In the genomic region with DNA sequence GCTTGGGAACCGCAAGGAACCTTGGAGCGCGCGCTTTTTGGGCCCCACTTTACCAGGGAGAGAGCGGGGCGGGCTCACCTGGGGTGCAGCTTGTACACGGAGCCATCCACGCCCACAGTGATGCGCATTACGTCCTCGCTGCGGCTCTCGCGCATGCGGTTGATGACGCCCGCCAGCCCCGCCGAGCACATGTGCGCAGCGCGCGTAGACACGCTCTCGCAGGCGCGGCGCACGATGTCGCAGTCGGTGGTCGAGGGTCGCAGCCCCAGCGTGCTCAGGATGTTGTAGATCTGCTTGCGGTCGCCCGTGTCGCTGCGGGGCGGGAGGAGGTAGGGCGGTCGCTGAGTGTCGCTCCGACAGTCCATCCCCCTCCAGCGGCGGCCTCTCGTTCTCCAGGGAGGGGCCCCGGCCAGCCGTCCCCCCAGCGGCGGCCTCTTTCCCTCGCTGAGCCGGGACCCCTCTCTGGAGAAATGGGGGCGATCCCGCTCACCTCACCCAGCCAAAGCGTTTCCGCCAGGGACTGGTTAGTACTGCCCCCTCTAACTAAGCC, we compare ENCODE assay signal across 1 cellular context.
A peak's percentile ranks its signal among the peaks of the same experiment; 100 is the strongest.
TF ChIP-seq lines count a peak whose summit lies in the region.

No MANE protein-coding gene starts in this region.

TF ChIP-seq in endothelial cell of umbilical vein, 7 proteins besides CTCF, POLR2A, EP300 and RAD21:
- TF ChIP-seq, protein P1, sequence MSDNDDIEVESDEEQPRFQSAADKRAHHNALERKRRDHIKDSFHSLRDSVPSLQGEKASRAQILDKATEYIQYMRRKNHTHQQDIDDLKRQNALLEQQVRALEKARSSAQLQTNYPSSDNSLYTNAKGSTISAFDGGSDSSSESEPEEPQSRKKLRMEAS (IDR thresholded peaks at IDR 0.05; ENCODE audit: insufficient read depth, insufficient read length), result peak; percentile 59
- TF ChIP-seq MYC (IDR thresholded peaks at IDR 0.05; ENCODE audit: low read depth, low read length), result no peak
- TF ChIP-seq GATA2 (IDR thresholded peaks at IDR 0.05; ENCODE audit: insufficient read depth, insufficient read length, low read depth, low read length), result no peak
- no peak for TF ChIP-seq JUN (IDR thresholded peaks at IDR 0.05; ENCODE audit: borderline replicate concordance, insufficient read depth, insufficient read length, low read depth)
- peak; percentile 83 for TF ChIP-seq EZH2 (IDR thresholded peaks at IDR 0.05; ENCODE audit: borderline replicate concordance, low read depth, low read length, severe bottlenecking)
- no peak for TF ChIP-seq POLR2AphosphoS5 (IDR thresholded peaks at IDR 0.05; ENCODE audit: insufficient read depth, low read depth, low read length)
- TF ChIP-seq FOS (IDR thresholded peaks at IDR 0.05; ENCODE audit: borderline replicate concordance, insufficient read depth, low read length), result no peak
TF ChIP-seq in endothelial cell of umbilical vein: peak in this region for 2.
